18 cellular contexts compared by ENCODE assay signal in the genomic region with DNA sequence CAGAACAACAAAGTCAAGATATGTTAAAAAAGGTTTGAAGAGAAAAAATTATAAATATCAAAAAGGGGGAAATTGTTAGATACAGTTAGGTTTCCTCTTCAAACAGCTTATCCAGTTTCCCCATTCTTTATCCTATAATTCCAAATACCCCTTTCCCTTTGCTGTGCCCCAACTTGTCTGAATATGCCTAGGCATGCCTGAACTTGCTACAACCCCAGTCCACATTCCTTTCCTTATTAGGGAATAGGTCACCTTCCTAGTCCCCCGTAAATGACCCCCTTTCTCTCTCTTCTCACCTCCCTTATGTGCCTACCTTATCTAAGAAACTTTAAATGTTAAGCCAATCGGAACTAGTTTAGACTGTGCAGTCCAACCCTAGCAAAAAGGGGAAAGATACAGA.
"Had no signal": no experiment of that assay in that cellular context is flagged by ENCODE, and none has a peak within 500 bp of the region (broad histone marks: within the 10 kb centered on the region; RNA-seq: fewer than 3 reads in every experiment).

No MANE protein-coding gene starts in this region.

- H3K36me3 Mint-ChIP-seq: type B pancreatic cell had no signal

- H3K27ac Mint-ChIP-seq: naive thymus-derived CD4-positive, alpha-beta T cell; type B pancreatic cell had no signal

- H3K9me3 ChIP-seq: esophagus muscularis mucosa, gastrocnemius medialis, ovary, right atrium auricular region, thyroid gland had no signal

- DNase-seq: effector memory CD4-positive, alpha-beta T cell; gastrocnemius medialis; heart right ventricle; islet precursor cell; mammary epithelial cell; naive thymus-derived CD4-positive, alpha-beta T cell; nucleus accumbens; ovary; small intestine; stimulated activated CD4-positive, alpha-beta T cell treated with anti-CD3 and anti-CD28 coated beads, Interleukin-2, amount 100 ng/mL, for 48 hours; stimulated activated naive CD4-positive, alpha-beta T cell treated with Interleukin-2 at 50 U/mL for 16 hours; thyroid gland had no signal

- ATAC-seq: gastrocnemius medialis; heart right ventricle; left lobe of liver; naive thymus-derived CD4-positive, alpha-beta T cell had no signal

- H3K27ac ChIP-seq: epithelial cell of prostate, esophagus muscularis mucosa, gastrocnemius medialis, heart right ventricle, ovary, right atrium auricular region, thyroid gland had no signal

- FAIRE-seq: small intestine, urothelium cell line had no signal

- H3K27me3 Mint-ChIP-seq: naive thymus-derived CD4-positive, alpha-beta T cell; type B pancreatic cell had no signal

- H3K27me3 ChIP-seq: esophagus muscularis mucosa, gastrocnemius medialis, heart right ventricle, ovary, right atrium auricular region, thyroid gland had no signal

- H3K36me3 ChIP-seq: esophagus muscularis mucosa, gastrocnemius medialis, heart right ventricle, ovary, right atrium auricular region, thyroid gland had no signal

- H3K4me3 Mint-ChIP-seq: naive thymus-derived CD4-positive, alpha-beta T cell; type B pancreatic cell had no signal

- H3K4me1 ChIP-seq: esophagus muscularis mucosa, gastrocnemius medialis, heart right ventricle, right atrium auricular region, thyroid gland had no signal

- H3K4me3 ChIP-seq: esophagus muscularis mucosa, gastrocnemius medialis, heart right ventricle, ovary, right atrium auricular region, thyroid gland had no signal
